9 cellular contexts compared by ENCODE assay signal in genomic region chr15:57486807-57487206, GRCh38.
"Had no signal": no experiment of that assay in that cellular context is flagged by ENCODE, and none has a peak within 500 bp of the region (broad histone marks: within the 10 kb centered on the region; RNA-seq: fewer than 3 reads in every experiment).

No MANE protein-coding gene starts in this region.

- H3K27ac ChIP-seq: left ventricle myocardium inferior had no signal

- H3K36me3 Mint-ChIP-seq: activated CD4-positive, alpha-beta memory T cell treated with anti-CD3 and anti-CD28 coated beads for 36 hours; activated naive CD8-positive, alpha-beta T cell treated with anti-CD3 and anti-CD28 coated beads, Interleukin-2, amount 10 ng/mL, durations not matched to agents 7 days and 5 days had no signal

- H3K36me3 ChIP-seq: left ventricle myocardium inferior had no signal

- DNase-seq: activated CD4-positive, alpha-beta memory T cell treated with anti-CD3 and anti-CD28 coated beads for 36 hours; activated naive CD8-positive, alpha-beta T cell treated with anti-CD3 and anti-CD28 coated beads, Interleukin-2, amount 10 ng/mL, durations not matched to agents 7 days and 5 days; activated T-cell treated with anti-CD3 and anti-CD28 coated beads, Interleukin-2, amount 50 U/mL, for 72 hours; anterior cingulate cortex; left ventricle myocardium inferior; stimulated activated CD4-positive, alpha-beta T cell treated with anti-CD3 and anti-CD28 coated beads, Interleukin-15, amount 100 ng/mL, for 24 hours; stimulated activated CD4-positive, alpha-beta T cell treated with anti-CD3 and anti-CD28 coated beads, Interleukin-4, amount 100 ng/mL, for 4 hours; T-helper 9 cell had no signal

- H3K4me1 Mint-ChIP-seq: activated naive CD8-positive, alpha-beta T cell treated with anti-CD3 and anti-CD28 coated beads, Interleukin-2, amount 10 ng/mL, durations not matched to agents 7 days and 5 days; memory B cell had no signal

- H3K4me3 ChIP-seq: left ventricle myocardium inferior had no signal

- H3K9me3 Mint-ChIP-seq: activated CD4-positive, alpha-beta memory T cell treated with anti-CD3 and anti-CD28 coated beads for 36 hours; activated naive CD8-positive, alpha-beta T cell treated with anti-CD3 and anti-CD28 coated beads, Interleukin-2, amount 10 ng/mL, durations not matched to agents 7 days and 5 days; activated T-cell treated with anti-CD3 and anti-CD28 coated beads, Interleukin-2, amount 50 U/mL, for 72 hours; memory B cell had no signal

- H3K4me1 ChIP-seq: left ventricle myocardium inferior had no signal

- H3K9me3 ChIP-seq: left ventricle myocardium inferior had no signal

- H3K4me3 Mint-ChIP-seq: activated CD4-positive, alpha-beta memory T cell treated with anti-CD3 and anti-CD28 coated beads for 36 hours; activated naive CD8-positive, alpha-beta T cell treated with anti-CD3 and anti-CD28 coated beads, Interleukin-2, amount 10 ng/mL, durations not matched to agents 7 days and 5 days; activated T-cell treated with anti-CD3 and anti-CD28 coated beads, Interleukin-2, amount 50 U/mL, for 72 hours; memory B cell had no signal

- ATAC-seq: activated T-cell treated with anti-CD3 and anti-CD28 coated beads, Interleukin-2, amount 50 U/mL, for 72 hours had no signal

- H3K27ac Mint-ChIP-seq: activated CD4-positive, alpha-beta memory T cell treated with anti-CD3 and anti-CD28 coated beads for 36 hours; activated naive CD8-positive, alpha-beta T cell treated with anti-CD3 and anti-CD28 coated beads, Interleukin-2, amount 10 ng/mL, durations not matched to agents 7 days and 5 days; activated T-cell treated with anti-CD3 and anti-CD28 coated beads, Interleukin-2, amount 50 U/mL, for 72 hours; memory B cell had no signal
